Comparison of ENCODE assay signal across 19 cellular contexts in genomic region chr5:66249920-66250319, GRCh38.
DNase-seq lines count a peak whose midpoint lies in the region; ATAC-seq and TF ChIP-seq lines count a peak whose summit lies in the region.
"Had no signal": no experiment of that assay in that cellular context is flagged by ENCODE, and none has a peak within 500 bp of the region (broad histone marks: within the 10 kb centered on the region; RNA-seq: fewer than 3 reads in every experiment).

No MANE protein-coding gene starts in this region.

- H3K27ac ChIP-seq in trophoblast cell (ENCODE audit: low read depth, low read length): no peak overlapping the region
- H3K27ac ChIP-seq in right lobe of liver: no peak overlapping the region
- H3K27ac ChIP-seq: 22Rv1, BLaER1, C4-2B had no signal

- H3K4me3 ChIP-seq in trophoblast cell (ENCODE audit: low read depth, low read length) (no peak overlapping the region), right lobe of liver (no peak overlapping the region)
- H3K4me3 ChIP-seq: BLaER1, HAP-1 had no signal

- no peaks in the 10 kb centered on the region for H3K4me1 Mint-ChIP-seq in activated T-cell treated with anti-CD3 and anti-CD28 coated beads, Interleukin-2, amount 50 U/mL, for 72 hours (ENCODE audit: low read depth)
- H3K4me1 Mint-ChIP-seq: B cell; CD4-positive, CD25-positive, alpha-beta regulatory T cell had no signal

- no peaks in the 10 kb centered on the region for H3K27me3 Mint-ChIP-seq in activated T-cell treated with anti-CD3 and anti-CD28 coated beads, Interleukin-2, amount 50 U/mL, for 72 hours (ENCODE audit: low read depth)
- H3K27me3 Mint-ChIP-seq: B cell; CD4-positive, CD25-positive, alpha-beta regulatory T cell had no signal

- no peak overlapping the region for H3K14ac ChIP-seq in trophoblast cell (ENCODE audit: low read length)

- H3K23ac ChIP-seq in trophoblast cell (ENCODE audit: low read length): no peak overlapping the region

- H3K4ac ChIP-seq in trophoblast cell (ENCODE audit: low read depth, low read length): no peak overlapping the region

- no peaks in the 10 kb centered on the region for H3K36me3 ChIP-seq in trophoblast cell (ENCODE audit: control insufficient read depth in 1 of 2, insufficient read depth in 2 of 2, low read length in 2 of 2)
- H3K36me3 ChIP-seq in right lobe of liver: no peaks in the 10 kb centered on the region
- H3K36me3 ChIP-seq: BLaER1, HAP-1 had no signal

- no peak overlapping the region for H2BK12ac ChIP-seq in trophoblast cell (ENCODE audit: low read length)

- no peak overlapping the region for H4K12ac ChIP-seq in trophoblast cell (ENCODE audit: low read depth, low read length)

- no peak overlapping the region for H2AK5ac ChIP-seq in trophoblast cell (ENCODE audit: low read length)

- no peak overlapping the region for H3K4me2 ChIP-seq in trophoblast cell (ENCODE audit: low read length)
- H3K4me2 ChIP-seq: BLaER1 had no signal

- no peak overlapping the region for H3K18ac ChIP-seq in trophoblast cell (ENCODE audit: low read length)

- DNase-seq in NCI-H146 (lab: John Stamatoyannopoulos, UW) (peak; percentile 52), NCI-H146 treated with DMSO at 0.1 percent for 48 hours (lab: John Stamatoyannopoulos, UW; ENCODE audit: unreplicated experiment) (no peak), trophoblast cell (peak; percentile 14 to 43), right lobe of liver (no peak)
- no peak for DNase-seq in activated T-cell treated with anti-CD3 and anti-CD28 coated beads, Interleukin-2, amount 50 U/mL, for 72 hours
- no peak for DNase-seq in activated T-cell treated with anti-CD3 and anti-CD28 coated beads, Interleukin-2, amount 50 U/mL, for 48 hours
- DNase-seq: Caco-2; CD4-positive, CD25-positive, alpha-beta regulatory T cell; CD8-positive, alpha-beta T cell; DMS153; DND-41; GOT3; HFFc6 had no signal

- H3K79me1 ChIP-seq in trophoblast cell (ENCODE audit: low read length): no peaks in the 10 kb centered on the region

- WGBS in trophoblast cell (ENCODE audit: extremely low coverage, insufficient coverage, insufficient read length): no CpG with 5 or more reads among the region's 4 CpGs
- WGBS in right lobe of liver (ENCODE audit: insufficient coverage, low coverage, low lambda C conversion rate, missing lambda C conversion rate): 78% methylated on average over 4 of the region's 4 CpGs

- no peak overlapping the region for H4K91ac ChIP-seq in trophoblast cell (ENCODE audit: low read depth, low read length)

- no peak overlapping the region for H3K9ac ChIP-seq in trophoblast cell (ENCODE audit: low read length)
- H3K9ac ChIP-seq: BLaER1 had no signal

- H4K8ac ChIP-seq in trophoblast cell (ENCODE audit: low read depth, low read length): no peak overlapping the region

- no peak overlapping the region for H3K27ac Mint-ChIP-seq in activated T-cell treated with anti-CD3 and anti-CD28 coated beads, Interleukin-2, amount 50 U/mL, for 72 hours
- H3K27ac Mint-ChIP-seq: B cell; CD4-positive, CD25-positive, alpha-beta regulatory T cell; CD8-positive, alpha-beta T cell; HFFc6 had no signal

- H3K9me3 Mint-ChIP-seq in activated T-cell treated with anti-CD3 and anti-CD28 coated beads, Interleukin-2, amount 50 U/mL, for 72 hours: no peaks in the 10 kb centered on the region
- H3K9me3 Mint-ChIP-seq: CD8-positive, alpha-beta T cell; HFFc6 had no signal

- no peaks in the 10 kb centered on the region for H3K36me3 Mint-ChIP-seq in activated T-cell treated with anti-CD3 and anti-CD28 coated beads, Interleukin-2, amount 50 U/mL, for 72 hours (ENCODE audit: insufficient read depth in 2 of 2)
- H3K36me3 Mint-ChIP-seq: CD4-positive, CD25-positive, alpha-beta regulatory T cell; CD8-positive, alpha-beta T cell had no signal

- H3K4me3 Mint-ChIP-seq in activated T-cell treated with anti-CD3 and anti-CD28 coated beads, Interleukin-2, amount 50 U/mL, for 72 hours: no peak overlapping the region
- H3K4me3 Mint-ChIP-seq: B cell; CD4-positive, CD25-positive, alpha-beta regulatory T cell; CD8-positive, alpha-beta T cell; HFFc6 had no signal

- H2BK5ac ChIP-seq in trophoblast cell (ENCODE audit: low read depth, low read length, poor library complexity): no peak overlapping the region

- no peak for TF ChIP-seq POLR2A in right lobe of liver (IDR thresholded peaks at IDR 0.05)

- intact Hi-C loops in right lobe of liver (cut with DNase I): no loop called here

- H2BK120ac ChIP-seq in trophoblast cell (ENCODE audit: insufficient read depth, low read length, poor library complexity): no peak overlapping the region

- H3K4me1 ChIP-seq in trophoblast cell (ENCODE audit: control insufficient read depth in 1 of 2, insufficient read depth in 2 of 2, low read length in 2 of 2) (peaks cover 0 to 4% of the 10 kb centered on the region in 2 experiments), right lobe of liver (no peaks in the 10 kb centered on the region)
- H3K4me1 ChIP-seq: BLaER1, Caco-2, HAP-1 had no signal

- H3K9me3 ChIP-seq in trophoblast cell (ENCODE audit: insufficient read depth, low read depth, low read length) (no peaks in the 10 kb centered on the region), right lobe of liver (no peaks in the 10 kb centered on the region)
- H3K9me3 ChIP-seq: BLaER1, Caco-2, HAP-1 had no signal

- H3K27me3 ChIP-seq in trophoblast cell (ENCODE audit: insufficient read depth, low read length): no peaks in the 10 kb centered on the region
- no peaks in the 10 kb centered on the region for H3K27me3 ChIP-seq in right lobe of liver
- H3K27me3 ChIP-seq: BLaER1 had no signal

- no peak overlapping the region for H2AFZ ChIP-seq in trophoblast cell (ENCODE audit: insufficient read depth, low read length, poor library complexity)

- TF ChIP-seq CTCF in right lobe of liver (IDR thresholded peaks at IDR 0.05): no peak

- H3K79me2 ChIP-seq in trophoblast cell (ENCODE audit: control insufficient read depth, insufficient read depth, low read length, poor library complexity): peaks cover 2% of the 10 kb centered on the region

- ATAC-seq in activated T-cell treated with anti-CD3 and anti-CD28 coated beads, Interleukin-2, amount 50 U/mL, for 72 hours (replicated peaks in 1 of 2): peak; percentile 49 to 73
- ATAC-seq in HG03139 (IDR thresholded peaks at IDR 0.05; ENCODE audit: unreplicated experiment): no peak
- ATAC-seq in right lobe of liver: no peak
- ATAC-seq: CD8-positive, alpha-beta T cell had no signal

Comparison
In these comparisons a context has a peak if more than half of its experiments do, and no peak if none do; other contexts are left out.
1. DNase-seq: peak in NCI-H146 (single experiment) and trophoblast cell (2 of 2); none in NCI-H146 treated with DMSO at 0.1 percent for 48 hours (single experiment), activated T-cell treated with anti-CD3 and anti-CD28 coated beads, Interleukin-2, amount 50 U/mL, for 72 hours (0 of 2), activated T-cell treated with anti-CD3 and anti-CD28 coated beads, Interleukin-2, amount 50 U/mL, for 48 hours (0 of 2) and right lobe of liver (0 of 3).
2. ATAC-seq: peak in activated T-cell treated with anti-CD3 and anti-CD28 coated beads, Interleukin-2, amount 50 U/mL, for 72 hours (2 of 2); none in HG03139 (single experiment) and right lobe of liver (0 of 4).